ENCODE assay signal across 24 cellular contexts in the genomic region with DNA sequence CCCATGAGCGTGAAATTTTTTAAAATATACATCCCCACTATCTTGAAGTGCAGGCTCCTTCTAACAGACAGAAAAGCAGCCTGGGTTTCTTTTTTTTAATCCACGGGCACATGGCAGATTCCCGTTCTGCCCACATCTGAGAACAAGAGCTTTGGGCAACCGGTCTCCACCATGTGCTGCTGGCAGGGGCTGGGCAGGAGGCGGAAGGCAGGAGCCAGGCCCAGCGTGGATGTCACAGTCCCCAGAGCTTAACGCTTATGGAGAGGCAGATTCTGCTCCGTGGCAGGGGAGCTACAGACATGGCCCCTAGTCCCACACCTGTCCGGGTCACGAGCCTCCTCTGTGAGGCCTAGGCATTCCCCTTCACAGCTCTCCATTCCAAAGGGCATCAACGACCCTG.
DNase-seq lines count a peak whose midpoint lies in the region; ATAC-seq and TF ChIP-seq lines count a peak whose summit lies in the region.
"Had no signal": no experiment of that assay in that cellular context is flagged by ENCODE, and none has a peak within 500 bp of the region (broad histone marks: within the 10 kb centered on the region; RNA-seq: fewer than 3 reads in every experiment).

No MANE protein-coding gene starts in this region.

- no peaks in the 10 kb centered on the region for H3K9me3 Mint-ChIP-seq in activated CD8-positive, alpha-beta T cell treated with anti-CD3 and anti-CD28 coated beads, Interleukin-2, amount 10 ng/mL, durations not matched to agents 7 days and 5 days (ENCODE audit: insufficient read depth)
- H3K9me3 Mint-ChIP-seq in activated CD8-positive, alpha-beta T cell treated with anti-CD3 and anti-CD28 coated beads for 36 hours, result no peaks in the 10 kb centered on the region

- H3K27ac Mint-ChIP-seq in activated CD8-positive, alpha-beta T cell treated with anti-CD3 and anti-CD28 coated beads, Interleukin-2, amount 10 ng/mL, durations not matched to agents 7 days and 5 days, result no peak overlapping the region
- no peak overlapping the region for H3K27ac Mint-ChIP-seq in activated CD8-positive, alpha-beta T cell treated with anti-CD3 and anti-CD28 coated beads for 36 hours
- H3K27ac Mint-ChIP-seq: CD4-positive, CD25-positive, alpha-beta regulatory T cell had no signal

- POLR2A ChIA-PET in activated CD8-positive, alpha-beta T cell treated with anti-CD3 and anti-CD28 coated beads, Interleukin-2, amount 10 ng/mL, durations not matched to agents 7 days and 5 days (lab: Charles Lee), result no interaction called here
- POLR2A ChIA-PET in activated CD8-positive, alpha-beta T cell treated with anti-CD3 and anti-CD28 coated beads for 36 hours (lab: Charles Lee), result no interaction called here

- H3K4me3 Mint-ChIP-seq in activated CD8-positive, alpha-beta T cell treated with anti-CD3 and anti-CD28 coated beads, Interleukin-2, amount 10 ng/mL, durations not matched to agents 7 days and 5 days, result no peak overlapping the region
- H3K4me3 Mint-ChIP-seq in activated CD8-positive, alpha-beta T cell treated with anti-CD3 and anti-CD28 coated beads for 36 hours, result no peak overlapping the region
- H3K4me3 Mint-ChIP-seq: CD4-positive, CD25-positive, alpha-beta regulatory T cell had no signal

- intact Hi-C loops in activated CD8-positive, alpha-beta T cell treated with anti-CD3 and anti-CD28 coated beads for 36 hours (cut with micrococcal nuclease), result no loop called here
- intact Hi-C loops in vagina (cut with DNase I), result no loop called here

- H3K36me3 ChIP-seq in vagina (no peaks in the 10 kb centered on the region), MG63 (no peaks in the 10 kb centered on the region)
- H3K36me3 ChIP-seq: BE2C, SJSA1 had no signal

- H3K27ac ChIP-seq in cingulate gyrus (ENCODE audit: low read depth, low read length) (peak overlapping the region; percentile 55), vagina (no peak overlapping the region)
- H3K27ac ChIP-seq: GM23248, PC-9, SJSA1 had no signal

- peak; percentile 2 for DNase-seq in activated CD8-positive, alpha-beta T cell treated with anti-CD3 and anti-CD28 coated beads, Interleukin-2, amount 10 ng/mL, durations not matched to agents 7 days and 5 days
- no peak for DNase-seq in activated CD8-positive, alpha-beta T cell treated with anti-CD3 and anti-CD28 coated beads for 36 hours
- DNase-seq in mucosa of gallbladder (ENCODE audit: low spot score) (peak; percentile 0), vagina (ENCODE audit: extremely low spot score in 2 of 2) (peak; percentile 28 to 72), GM03348 (ENCODE audit: low spot score) (no peak), MG63 (no peak)
- DNase-seq: 8988T; ACHN; CD4-positive, CD25-positive, alpha-beta regulatory T cell; GM23248; KBM-7; NCI-H1105 treated with DMSO at 0.1 percent for 48 hours; NCI-H146; NCI-H1930; NCI-H2107; NCI-H524 treated with DMSO at 0.1 percent for 48 hours; NCI-H774; NK-92 treated with Interleukin-12 subunit alpha and Interleukin-12 subunit beta, amount 100 ng/mL, for 24 hours; PC-9 had no signal

- no peaks in the 10 kb centered on the region for H3K27me3 Mint-ChIP-seq in activated CD8-positive, alpha-beta T cell treated with anti-CD3 and anti-CD28 coated beads, Interleukin-2, amount 10 ng/mL, durations not matched to agents 7 days and 5 days (ENCODE audit: low read depth)
- no peaks in the 10 kb centered on the region for H3K27me3 Mint-ChIP-seq in activated CD8-positive, alpha-beta T cell treated with anti-CD3 and anti-CD28 coated beads for 36 hours
- H3K27me3 Mint-ChIP-seq: CD4-positive, CD25-positive, alpha-beta regulatory T cell had no signal

- H3K27me3 ChIP-seq in vagina, result no peaks in the 10 kb centered on the region
- H3K27me3 ChIP-seq in MG63, result no peaks in the 10 kb centered on the region
- H3K27me3 ChIP-seq: BE2C, SJSA1 had no signal

- no peaks in the 10 kb centered on the region for H3K4me1 ChIP-seq in vagina
- H3K4me1 ChIP-seq: SJSA1 had no signal

- no peak for TF ChIP-seq POLR2A in vagina (IDR thresholded peaks at IDR 0.05)

- no peaks in the 10 kb centered on the region for H3K36me3 Mint-ChIP-seq in activated CD8-positive, alpha-beta T cell treated with anti-CD3 and anti-CD28 coated beads, Interleukin-2, amount 10 ng/mL, durations not matched to agents 7 days and 5 days (ENCODE audit: low read depth)
- no peaks in the 10 kb centered on the region for H3K36me3 Mint-ChIP-seq in activated CD8-positive, alpha-beta T cell treated with anti-CD3 and anti-CD28 coated beads for 36 hours (ENCODE audit: low read depth)
- H3K36me3 Mint-ChIP-seq: CD4-positive, CD25-positive, alpha-beta regulatory T cell had no signal

- CTCF ChIA-PET in activated CD8-positive, alpha-beta T cell treated with anti-CD3 and anti-CD28 coated beads, Interleukin-2, amount 10 ng/mL, durations not matched to agents 7 days and 5 days (lab: Charles Lee), result no interaction called here
- CTCF ChIA-PET in activated CD8-positive, alpha-beta T cell treated with anti-CD3 and anti-CD28 coated beads for 36 hours (lab: Charles Lee), result no interaction called here

- H3K4me3 ChIP-seq in vagina (no peak overlapping the region), MG63 (no peak overlapping the region)
- H3K4me3 ChIP-seq: GM23248, PC-9, SJSA1 had no signal

- no peaks in the 10 kb centered on the region for H3K4me1 Mint-ChIP-seq in activated CD8-positive, alpha-beta T cell treated with anti-CD3 and anti-CD28 coated beads, Interleukin-2, amount 10 ng/mL, durations not matched to agents 7 days and 5 days (ENCODE audit: low read depth)
- H3K4me1 Mint-ChIP-seq in activated CD8-positive, alpha-beta T cell treated with anti-CD3 and anti-CD28 coated beads for 36 hours (ENCODE audit: low read depth), result no peaks in the 10 kb centered on the region
- H3K4me1 Mint-ChIP-seq: CD4-positive, CD25-positive, alpha-beta regulatory T cell had no signal

- no peak for ATAC-seq in activated CD8-positive, alpha-beta T cell treated with anti-CD3 and anti-CD28 coated beads, Interleukin-2, amount 10 ng/mL, durations not matched to agents 7 days and 5 days
- ATAC-seq in activated CD8-positive, alpha-beta T cell treated with anti-CD3 and anti-CD28 coated beads for 36 hours, result no peak
- no peak for ATAC-seq in HG03460 (IDR thresholded peaks at IDR 0.05; ENCODE audit: unreplicated experiment)
- ATAC-seq: Right ventricle myocardium inferior had no signal

- TF ChIP-seq CTCF in activated CD8-positive, alpha-beta T cell treated with anti-CD3 and anti-CD28 coated beads for 36 hours (IDR thresholded peaks at IDR 0.05), result no peak
- no peak for TF ChIP-seq CTCF in vagina (IDR thresholded peaks at IDR 0.05)

- H3K9me3 ChIP-seq in vagina (no peaks in the 10 kb centered on the region), MG63 (no peaks in the 10 kb centered on the region)
- H3K9me3 ChIP-seq: BE2C had no signal

Comparison
In these comparisons a context has a peak if more than half of its experiments do, and no peak if none do; other contexts are left out.
1. DNase-seq: peak in activated CD8-positive, alpha-beta T cell treated with anti-CD3 and anti-CD28 coated beads, Interleukin-2, amount 10 ng/mL, durations not matched to agents 7 days and 5 days (single experiment), mucosa of gallbladder (single experiment) and vagina (2 of 2); none in activated CD8-positive, alpha-beta T cell treated with anti-CD3 and anti-CD28 coated beads for 36 hours (single experiment), GM03348 (single experiment) and MG63 (single experiment).